In the genomic region with DNA sequence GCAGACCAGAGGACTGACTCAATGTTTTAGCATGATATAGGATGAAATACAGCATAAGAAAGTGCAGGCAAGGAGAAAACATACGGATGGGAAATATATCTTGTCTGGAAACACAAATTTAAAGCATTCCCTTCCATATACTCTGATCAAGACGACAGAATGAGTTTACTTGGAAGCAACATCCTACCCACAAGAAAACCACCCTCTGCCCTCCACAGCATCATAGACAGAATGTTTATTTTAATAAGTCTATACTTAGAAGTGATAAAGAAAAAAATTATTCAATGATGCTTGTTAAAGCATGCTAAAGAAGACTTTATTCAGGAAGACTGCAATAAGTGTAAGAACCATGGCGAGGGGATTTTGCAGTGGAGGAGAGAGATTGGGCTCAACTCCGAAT, we compare ENCODE assay signal across 18 cellular contexts.
"Had no signal": no experiment of that assay in that cellular context is flagged by ENCODE, and none has a peak within 500 bp of the region (broad histone marks: within the 10 kb centered on the region; RNA-seq: fewer than 3 reads in every experiment).

No MANE protein-coding gene starts in this region.

- H3K36me3 Mint-ChIP-seq: naive thymus-derived CD8-positive, alpha-beta T cell; stimulated activated naive B cell treated with anti-CD40 and anti-IgM and Interleukin-4, amounts not matched to agents 10 μg/mL and 1 μg/mL and 100 μg/mL, for 72 hours had no signal

- H3K9me3 Mint-ChIP-seq: naive thymus-derived CD8-positive, alpha-beta T cell; nephron; neural crest cell; stimulated activated naive B cell treated with anti-CD40 and anti-IgM and Interleukin-4, amounts not matched to agents 10 μg/mL and 1 μg/mL and 100 μg/mL, for 72 hours had no signal

- H3K4me3 Mint-ChIP-seq: naive thymus-derived CD8-positive, alpha-beta T cell; nephron; neural crest cell; stimulated activated naive B cell treated with anti-CD40 and anti-IgM and Interleukin-4, amounts not matched to agents 10 μg/mL and 1 μg/mL and 100 μg/mL, for 72 hours had no signal

- DNase-seq: islet precursor cell; left ventricle myocardium inferior; midbrain; naive thymus-derived CD8-positive, alpha-beta T cell; nucleus accumbens; psoas muscle; right lobe of liver; stimulated activated CD4-positive, alpha-beta T cell treated with anti-CD3 and anti-CD28 coated beads, Interleukin-1b, Interleukin-23, amount 100 ng/mL, for 48 hours; stimulated activated CD4-positive, alpha-beta T cell treated with anti-CD3 and anti-CD28 coated beads, Interleukin-2, amount 100 ng/mL, for 48 hours; stimulated activated naive B cell treated with anti-CD40 and anti-IgM and Interleukin-4, amounts not matched to agents 10 μg/mL and 1 μg/mL and 100 μg/mL, for 72 hours; stimulated activated naive CD8-positive, alpha-beta T cell treated with anti-CD3 and anti-CD28 coated beads, Interleukin-15, Interleukin-2, amounts not matched to agents 100 U/mL and 50 U/mL, for 24 hours; stomach; testis; thyroid gland; transverse colon; upper lobe of left lung had no signal

- H3K27me3 Mint-ChIP-seq: stimulated activated naive B cell treated with anti-CD40 and anti-IgM and Interleukin-4, amounts not matched to agents 10 μg/mL and 1 μg/mL and 100 μg/mL, for 72 hours had no signal

- H3K27ac Mint-ChIP-seq: nephron; stimulated activated naive B cell treated with anti-CD40 and anti-IgM and Interleukin-4, amounts not matched to agents 10 μg/mL and 1 μg/mL and 100 μg/mL, for 72 hours had no signal

- H3K4me1 Mint-ChIP-seq: nephron had no signal
